16 cellular contexts compared by ENCODE assay signal in the genomic region with DNA sequence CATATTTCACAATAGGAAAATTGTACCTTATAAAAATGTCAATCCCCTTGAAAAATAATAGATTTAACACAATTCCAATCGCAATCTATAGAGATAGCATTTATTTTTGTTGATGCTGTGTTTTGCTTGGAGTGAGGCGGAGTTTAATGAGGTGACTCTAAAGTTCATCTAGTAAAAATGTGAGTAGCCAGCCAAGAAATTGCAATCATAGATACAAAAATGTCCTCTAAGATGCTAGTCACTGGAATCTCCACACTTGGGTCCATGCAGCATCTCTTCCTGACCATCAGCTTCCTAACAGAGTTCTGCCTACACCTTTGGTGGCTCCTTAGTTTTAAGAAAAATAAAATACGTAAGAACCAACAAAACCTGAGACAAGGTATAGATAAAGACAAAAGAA.
"Had no signal": no experiment of that assay in that cellular context is flagged by ENCODE, and none has a peak within 500 bp of the region (broad histone marks: within the 10 kb centered on the region; RNA-seq: fewer than 3 reads in every experiment).

No MANE protein-coding gene starts in this region.

- H3K9me3 Mint-ChIP-seq: activated naive CD4-positive, alpha-beta T cell treated with anti-CD3 and anti-CD28 coated beads, Interleukin-2, amount 50 U/mL, for 72 hours; activated T-cell treated with anti-CD3 and anti-CD28 coated beads, Interleukin-2, amount 50 U/mL, for 24 hours; endodermal cell; stimulated activated naive B cell treated with anti-CD40 and anti-IgM and Interleukin-4, amounts not matched to agents 10 μg/mL and 1 μg/mL and 100 μg/mL, for 72 hours had no signal

- H3K4me1 ChIP-seq: prostate gland, right lobe of liver had no signal

- H3K27ac ChIP-seq: brain microvascular endothelial cell, gastrocnemius medialis, heart right ventricle, prostate gland, right lobe of liver had no signal

- DNase-seq: activated CD4-positive, alpha-beta T cell treated with anti-CD3 and anti-CD28 coated beads, Interleukin-2, amount 50 U/mL, for 1 hour; activated effector memory CD4-positive, alpha-beta T cell treated with Interleukin-2 at 50 U/mL for 16 hours; activated T-cell treated with anti-CD3 and anti-CD28 coated beads, Interleukin-2, amount 50 U/mL, for 24 hours; brain microvascular endothelial cell; gastrocnemius medialis; heart right ventricle; kidney; left ventricle myocardium inferior; right lobe of liver; stimulated activated CD4-positive, alpha-beta T cell treated with anti-CD3 and anti-CD28 coated beads, Interleukin-2, amount 100 ng/mL, for 24 hours; stimulated activated naive B cell treated with anti-CD40 and anti-IgM and Interleukin-4, amounts not matched to agents 10 μg/mL and 1 μg/mL and 100 μg/mL, for 72 hours; T-helper 2 cell; trophoblast cell had no signal

- H3K27ac Mint-ChIP-seq: activated naive CD4-positive, alpha-beta T cell treated with anti-CD3 and anti-CD28 coated beads, Interleukin-2, amount 50 U/mL, for 72 hours; activated T-cell treated with anti-CD3 and anti-CD28 coated beads, Interleukin-2, amount 50 U/mL, for 24 hours; endodermal cell; stimulated activated naive B cell treated with anti-CD40 and anti-IgM and Interleukin-4, amounts not matched to agents 10 μg/mL and 1 μg/mL and 100 μg/mL, for 72 hours had no signal

- H3K27me3 Mint-ChIP-seq: activated T-cell treated with anti-CD3 and anti-CD28 coated beads, Interleukin-2, amount 50 U/mL, for 24 hours; stimulated activated naive B cell treated with anti-CD40 and anti-IgM and Interleukin-4, amounts not matched to agents 10 μg/mL and 1 μg/mL and 100 μg/mL, for 72 hours had no signal

- ATAC-seq: gastrocnemius medialis, heart right ventricle, right lobe of liver had no signal

- H3K4me3 ChIP-seq: gastrocnemius medialis, heart right ventricle, left ventricle myocardium inferior, prostate gland, right lobe of liver had no signal

- H3K36me3 ChIP-seq: brain microvascular endothelial cell, gastrocnemius medialis, heart right ventricle, left ventricle myocardium inferior, prostate gland, right lobe of liver had no signal

- H3K4me3 Mint-ChIP-seq: activated T-cell treated with anti-CD3 and anti-CD28 coated beads, Interleukin-2, amount 50 U/mL, for 24 hours; endodermal cell; stimulated activated naive B cell treated with anti-CD40 and anti-IgM and Interleukin-4, amounts not matched to agents 10 μg/mL and 1 μg/mL and 100 μg/mL, for 72 hours had no signal

- H3K36me3 Mint-ChIP-seq: activated naive CD4-positive, alpha-beta T cell treated with anti-CD3 and anti-CD28 coated beads, Interleukin-2, amount 50 U/mL, for 72 hours had no signal

- H3K9me3 ChIP-seq: gastrocnemius medialis, heart right ventricle, left ventricle myocardium inferior, prostate gland, right lobe of liver had no signal
